Comparison of ENCODE assay signal across 29 cellular contexts in genomic region chr12:116551151-116551550, GRCh38. TPM values are rescaled to one million over a fixed set of nuclear protein-coding genes. Genes with fewer than 3 reads are reported as not detected.
"Had no signal": no experiment of that assay in that cellular context is flagged by ENCODE, and none has a peak within 500 bp of the region (broad histone marks: within the 10 kb centered on the region; RNA-seq: fewer than 3 reads in every experiment).

No MANE protein-coding gene starts in this region.

- H3K27me3 ChIP-seq: brain microvascular endothelial cell, esophagus muscularis mucosa, foreskin keratinocyte, gastroesophageal sphincter, hepatocyte had no signal

- H3K9me3 Mint-ChIP-seq: activated CD8-positive, alpha-beta T cell treated with anti-CD3 and anti-CD28 coated beads for 36 hours; activated T-cell treated with anti-CD3 and anti-CD28 coated beads, Interleukin-2, amount 50 U/mL, for 4 hours; activated T-helper 17 cell treated with anti-CD3 and anti-CD28 coated beads, Interleukin-2, amount 50 U/mL, for 72 hours; central memory CD8-positive, alpha-beta T cell; dendritic cell treated with granulocyte-macrophage colony-stimulating factor and Interleukin-4, amounts not matched to agents 40 ng/mL and 50 ng/mL, for 4 days; endodermal cell; WTC11 had no signal

- H3K79me2 ChIP-seq: hepatocyte had no signal

- H3K36me3 ChIP-seq: brain microvascular endothelial cell, esophagus muscularis mucosa, gastroesophageal sphincter, heart right ventricle had no signal

- ATAC-seq: activated T-cell treated with anti-CD3 and anti-CD28 coated beads, Interleukin-2, amount 50 U/mL, for 4 hours; gastroesophageal sphincter; WTC11 had no signal

- DNase-seq: activated CD4-positive, alpha-beta T cell treated with anti-CD3 and anti-CD28 coated beads for 48 hours; activated CD4-positive, alpha-beta T cell treated with anti-CD3 and anti-CD28 coated beads, Interleukin-2, amount 50 U/mL, for 1 hour; activated CD4-positive, alpha-beta T cell treated with anti-CD3 and anti-CD28 coated beads, Interleukin-2, amount 50 U/mL, for 48 hours; activated CD8-positive, alpha-beta memory T cell treated with anti-CD3 and anti-CD28 coated beads for 24 hours; activated CD8-positive, alpha-beta T cell treated with anti-CD3 and anti-CD28 coated beads for 36 hours; activated effector memory CD4-positive, alpha-beta T cell treated with Interleukin-2 at 50 U/mL for 16 hours; activated gamma-delta T cell treated with Interleukin-2 at 50 U/mL for 16 hours; activated naive CD4-positive, alpha-beta T cell treated with anti-CD3 and anti-CD28 coated beads, Interleukin-2, amount 50 U/mL, for 16 hours; activated naive CD4-positive, alpha-beta T cell treated with Interleukin-2 at 50 U/mL for 16 hours; activated T-cell treated with anti-CD3 and anti-CD28 coated beads, Interleukin-2, amount 50 U/mL, for 4 hours; amniotic stem cell; anterior cingulate cortex; dorsolateral prefrontal cortex; effector memory CD4-positive, alpha-beta T cell; endodermal cell; heart right ventricle; T-helper 2 cell had no signal

- H3K27me3 Mint-ChIP-seq: activated naive CD8-positive, alpha-beta T cell; activated T-helper 17 cell treated with anti-CD3 and anti-CD28 coated beads, Interleukin-2, amount 50 U/mL, for 72 hours; central memory CD8-positive, alpha-beta T cell had no signal

- H3K4me1 ChIP-seq: foreskin keratinocyte had no signal

- H3K4me1 Mint-ChIP-seq: activated T-helper 17 cell treated with anti-CD3 and anti-CD28 coated beads, Interleukin-2, amount 50 U/mL, for 72 hours; central memory CD8-positive, alpha-beta T cell had no signal

- H2AFZ ChIP-seq: hepatocyte had no signal

- H3K4me3 Mint-ChIP-seq: activated CD8-positive, alpha-beta T cell treated with anti-CD3 and anti-CD28 coated beads for 36 hours; activated naive CD8-positive, alpha-beta T cell; activated T-cell treated with anti-CD3 and anti-CD28 coated beads, Interleukin-2, amount 50 U/mL, for 4 hours; activated T-helper 17 cell treated with anti-CD3 and anti-CD28 coated beads, Interleukin-2, amount 50 U/mL, for 72 hours; central memory CD8-positive, alpha-beta T cell; dendritic cell treated with granulocyte-macrophage colony-stimulating factor and Interleukin-4, amounts not matched to agents 40 ng/mL and 50 ng/mL, for 4 days; endodermal cell; WTC11 had no signal

- H3K27ac ChIP-seq: brain microvascular endothelial cell, coronary artery, esophagus muscularis mucosa, foreskin keratinocyte, gastroesophageal sphincter, heart right ventricle, hepatocyte, VCaP had no signal

- H3K36me3 Mint-ChIP-seq: WTC11 had no signal

- H3K27ac Mint-ChIP-seq: activated CD8-positive, alpha-beta T cell treated with anti-CD3 and anti-CD28 coated beads for 36 hours; activated naive CD8-positive, alpha-beta T cell; activated T-helper 17 cell treated with anti-CD3 and anti-CD28 coated beads, Interleukin-2, amount 50 U/mL, for 72 hours; dendritic cell treated with granulocyte-macrophage colony-stimulating factor and Interleukin-4, amounts not matched to agents 40 ng/mL and 50 ng/mL, for 4 days; endodermal cell; WTC11 had no signal

- H3K4me3 ChIP-seq: coronary artery, dorsolateral prefrontal cortex, esophagus muscularis mucosa, gastroesophageal sphincter, heart right ventricle, hepatocyte had no signal

- H3K9me3 ChIP-seq: esophagus muscularis mucosa, gastroesophageal sphincter, heart right ventricle had no signal

- H3K4me2 ChIP-seq: hepatocyte had no signal

RNA-seq across cellular contexts. Expression of gene MAP1LC3B2, which starts 8.0 kb away (rescaled TPM):
- total RNA-seq: hepatocyte had no signal
